In the genomic region with DNA sequence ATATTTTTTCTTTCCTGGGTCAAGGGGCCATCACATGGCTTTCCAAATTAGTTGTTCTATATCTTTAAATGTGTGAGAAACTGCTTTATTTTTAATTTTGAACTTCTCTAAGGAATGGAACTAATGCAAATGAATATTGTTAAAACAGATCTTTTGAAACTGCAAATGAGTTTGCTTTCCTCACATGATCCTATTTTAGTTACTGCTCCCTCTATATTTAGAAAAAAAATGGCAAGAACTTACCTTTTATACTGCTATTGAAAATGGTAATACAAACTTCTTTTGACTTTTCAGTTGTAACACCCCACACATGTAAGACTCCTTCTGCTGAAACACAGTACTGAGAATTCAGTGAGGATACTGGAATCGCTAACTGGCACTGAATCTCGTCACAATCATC, we compare ENCODE assay signal across 24 cellular contexts. TPM values are rescaled to one million over a fixed set of nuclear protein-coding genes. Genes with fewer than 3 reads are reported as not detected.
A peak's percentile ranks its signal among the peaks of the same experiment; 100 is the strongest.
DNase-seq lines count a peak whose midpoint lies in the region; ATAC-seq, FAIRE-seq and TF ChIP-seq lines count a peak whose summit lies in the region.
"Had no signal": no experiment of that assay in that cellular context is flagged by ENCODE, and none has a peak within 500 bp of the region (broad histone marks: within the 10 kb centered on the region; RNA-seq: fewer than 3 reads in every experiment).

No MANE protein-coding gene starts in this region.

- no peaks in the 10 kb centered on the region for H3F3A ChIP-seq in MM.1S (ENCODE audit: insufficient read depth, low read length)

- no peak for FAIRE-seq in GM12878 (lab: Jason Lieb, UNC)
- FAIRE-seq: A549, GM19239, H1 had no signal

- intact Hi-C loops in GM12878 (cut with micrococcal nuclease; ENCODE audit: unreplicated experiment): no loop called here

- in situ Hi-C loops in GM12878 (cut with MboI): no loop called here

- H3K9me2 ChIP-seq in MM.1S (replicated peaks; ENCODE audit: insufficient read depth, low read length): no peaks in the 10 kb centered on the region

- no peak for TF ChIP-seq POLR2A in GM12878 (IDR thresholded peaks at IDR 0.05; ENCODE audit: low read depth, low read length)

- DNase-seq in activated T-cell treated with anti-CD3 and anti-CD28 coated beads, Interleukin-2, amount 50 U/mL, for 72 hours: no peak
- DNase-seq in activated T-cell treated with anti-CD3 and anti-CD28 coated beads, Interleukin-2, amount 50 U/mL, for 24 hours: no peak
- DNase-seq in MM.1S: no peak
- DNase-seq in GM12878 (ENCODE audit: low read depth, low spot score): no peak
- no peak for DNase-seq in stimulated activated naive CD4-positive, alpha-beta T cell treated with Interleukin-2 at 50 U/mL for 16 hours (lab: John Stamatoyannopoulos, UW)
- DNase-seq in midbrain (lab: John Stamatoyannopoulos, UW): no peak
- DNase-seq in NCI-H1694 treated with DMSO at 0.1 percent for 48 hours (lab: John Stamatoyannopoulos, UW): no peak
- DNase-seq: 8988T; C1 segment of cervical spinal cord; Calu3; CD4-positive, alpha-beta memory T cell; COR-L47; DMS53; DMS79 treated with DMSO at 0.1 percent for 48 hours; GF-D8; GM23248; H7 had no signal

- peaks cover 15% of the 10 kb centered on the region for H3K4me1 ChIP-seq in MM.1S (ENCODE audit: low read length)
- peaks cover 10% of the 10 kb centered on the region; the same call in 1 of the 2 replicates for H3K4me1 ChIP-seq in GM12878 (ENCODE audit: control insufficient read depth, insufficient read depth, low read length)
- H3K4me1 ChIP-seq: A549 had no signal

- H4K20me1 ChIP-seq in MM.1S (ENCODE audit: insufficient read depth, low read length): no peaks in the 10 kb centered on the region
- no peaks in the 10 kb centered on the region for H4K20me1 ChIP-seq in GM12878 (ENCODE audit: control insufficient read depth, insufficient read depth)

- no peak overlapping the region for H3K4me3 Mint-ChIP-seq in activated T-cell treated with anti-CD3 and anti-CD28 coated beads, Interleukin-2, amount 50 U/mL, for 72 hours
- no peak overlapping the region for H3K4me3 Mint-ChIP-seq in activated T-cell treated with anti-CD3 and anti-CD28 coated beads, Interleukin-2, amount 50 U/mL, for 24 hours
- H3K4me3 Mint-ChIP-seq: CD4-positive, alpha-beta memory T cell had no signal

- TF ChIP-seq EP300 in GM12878 (IDR thresholded peaks at IDR 0.05; ENCODE audit: borderline replicate concordance in 1 of 2, control insufficient read depth in 1 of 2, low read depth in 2 of 2, low read length in 2 of 2): peak in 1 of 2 experiments; percentile 28; a peak in 1 of 4 replicates

- H3K27me3 ChIP-seq in MM.1S (replicated peaks; ENCODE audit: insufficient read depth, low read length) (no peaks in the 10 kb centered on the region), GM12878 (replicated peaks in 1 of 2; ENCODE audit: control insufficient read depth in 2 of 2, insufficient read depth in 2 of 2, low read length in 1 of 2) (no peaks in the 10 kb centered on the region)

- TF ChIP-seq RAD21 in GM12878 (IDR thresholded peaks at IDR 0.05; ENCODE audit: insufficient read depth, low read depth, low read length): no peak

- no TSS peak for BruUV-seq in GM12878 (replicated peaks; lab: Mats Ljungman, UMichigan)

- no peak overlapping the region for H2AFZ ChIP-seq in MM.1S (ENCODE audit: low read length)
- no peak overlapping the region for H2AFZ ChIP-seq in GM12878 (ENCODE audit: control insufficient read depth, low read depth, low read length)
- H2AFZ ChIP-seq: GM23248 had no signal

- peak overlapping the region; percentile 21; the same call in 1 of the 2 replicates for H3K27ac ChIP-seq in MM.1S (ENCODE audit: low read length)
- no peak overlapping the region for H3K27ac ChIP-seq in GM12878 (ENCODE audit: control insufficient read depth, insufficient read depth)
- H3K27ac ChIP-seq: A549, GM23248 had no signal

- no peak for ATAC-seq in activated T-cell treated with anti-CD3 and anti-CD28 coated beads, Interleukin-2, amount 50 U/mL, for 72 hours (replicated peaks in 1 of 2)
- no peak for ATAC-seq in GM12878
- ATAC-seq: A549, HCT116 had no signal

- TF ChIP-seq CTCF in MM.1S (IDR thresholded peaks at IDR 0.05; ENCODE audit: low read length): no peak
- no peak for TF ChIP-seq CTCF in GM12878 (IDR thresholded peaks at IDR 0.05 in 2 of 3, conservative IDR thresholded peaks at IDR 0.05 in 1 of 3; ENCODE audit: control insufficient read depth in 2 of 3, extremely low read depth in 1 of 3, insufficient read depth in 1 of 3, low read depth in 3 of 3, low read length in 3 of 3)

- peak overlapping the region; percentile 10 for H3K27ac Mint-ChIP-seq in activated T-cell treated with anti-CD3 and anti-CD28 coated beads, Interleukin-2, amount 50 U/mL, for 72 hours
- no peak overlapping the region for H3K27ac Mint-ChIP-seq in activated T-cell treated with anti-CD3 and anti-CD28 coated beads, Interleukin-2, amount 50 U/mL, for 24 hours
- H3K27ac Mint-ChIP-seq: CD4-positive, alpha-beta memory T cell had no signal

- POLR2A ChIA-PET in GM12878 (lab: Charles Lee): interaction anchor here (0.6 kb wide), 1 partner anchor 260 kb away, joined by 5 read pairs; no protein-coding TSS in a partner anchor

- no peak overlapping the region for H3K4me3 ChIP-seq in MM.1S (ENCODE audit: low read length)
- no peak overlapping the region for H3K4me3 ChIP-seq in GM12878
- H3K4me3 ChIP-seq: A549, GM23248 had no signal

- H3K4me2 ChIP-seq in MM.1S (ENCODE audit: low read depth, low read length): peak overlapping the region; percentile 12; the same call in 1 of the 2 replicates
- no peak overlapping the region for H3K4me2 ChIP-seq in GM12878 (ENCODE audit: control insufficient read depth, insufficient read depth)
- H3K4me2 ChIP-seq: A549 had no signal

- peaks cover 19 to 35% of the 10 kb centered on the region in 2 donors for H3K36me3 Mint-ChIP-seq in activated T-cell treated with anti-CD3 and anti-CD28 coated beads, Interleukin-2, amount 50 U/mL, for 72 hours (ENCODE audit: insufficient read depth in 2 of 2)
- H3K36me3 Mint-ChIP-seq in activated T-cell treated with anti-CD3 and anti-CD28 coated beads, Interleukin-2, amount 50 U/mL, for 24 hours (ENCODE audit: low read depth): peaks cover 73% of the 10 kb centered on the region

- 92% methylated on average over 2 of the region's 2 CpGs for WGBS in GM12878 (ENCODE audit: insufficient coverage, insufficient replicate concordance, low lambda C conversion rate, missing lambda C conversion rate)

- SMC1A ChIA-PET in GM12878 (lab: Charles Lee; ENCODE audit: uncharacterized antibody, unreplicated experiment): interaction anchor here (0.6 to 1.1 kb wide), 7 partner anchors 10 to 104 kb away, joined by 3 to 11 read pairs (median 4); no protein-coding TSS in a partner anchor

- H3K79me2 ChIP-seq in MM.1S (ENCODE audit: low read length) (no peaks in the 10 kb centered on the region), GM12878 (ENCODE audit: control insufficient read depth, insufficient read depth, low read length) (peaks cover 28% of the 10 kb centered on the region)

- no peaks in the 10 kb centered on the region for H3K27me3 Mint-ChIP-seq in activated T-cell treated with anti-CD3 and anti-CD28 coated beads, Interleukin-2, amount 50 U/mL, for 72 hours (ENCODE audit: low read depth)
- no peaks in the 10 kb centered on the region for H3K27me3 Mint-ChIP-seq in activated T-cell treated with anti-CD3 and anti-CD28 coated beads, Interleukin-2, amount 50 U/mL, for 24 hours
- H3K27me3 Mint-ChIP-seq: CD4-positive, alpha-beta memory T cell had no signal

- CTCF ChIA-PET in GM12878 (lab: Yijun Ruan, JAX): interaction anchor here (0.6 to 1.3 kb wide), 5 partner anchors 12 to 627 kb away, joined by 3 to 5 read pairs (median 4); no protein-coding TSS in a partner anchor

- H3K36me3 ChIP-seq in MM.1S (replicated peaks; ENCODE audit: insufficient read depth, low read length) (no peaks in the 10 kb centered on the region), GM12878 (ENCODE audit: control insufficient read depth in 2 of 2, insufficient read depth in 2 of 2, low read length in 1 of 2) (peaks cover 3 to 48% of the 10 kb centered on the region in 2 experiments)

- H3K9ac ChIP-seq in MM.1S (ENCODE audit: low read length) (no peak overlapping the region), GM12878 (ENCODE audit: control insufficient read depth, insufficient read depth, low read length) (no peak overlapping the region)
- H3K9ac ChIP-seq: GM23248 had no signal

- H3K4me1 Mint-ChIP-seq in activated T-cell treated with anti-CD3 and anti-CD28 coated beads, Interleukin-2, amount 50 U/mL, for 72 hours (ENCODE audit: low read depth): peaks cover under 1% of the 10 kb centered on the region
- H3K4me1 Mint-ChIP-seq in activated T-cell treated with anti-CD3 and anti-CD28 coated beads, Interleukin-2, amount 50 U/mL, for 24 hours (ENCODE audit: low read depth): no peaks in the 10 kb centered on the region

- H3K9me3 Mint-ChIP-seq in activated T-cell treated with anti-CD3 and anti-CD28 coated beads, Interleukin-2, amount 50 U/mL, for 72 hours: peaks cover 2 to 5% of the 10 kb centered on the region in 2 donors
- no peaks in the 10 kb centered on the region for H3K9me3 Mint-ChIP-seq in activated T-cell treated with anti-CD3 and anti-CD28 coated beads, Interleukin-2, amount 50 U/mL, for 24 hours

- RAD21 ChIA-PET in GM12878 (lab: Charles Lee; ENCODE audit: unreplicated experiment): interaction anchor here (0.7 to 1.5 kb wide), 6 partner anchors 14 to 111 kb away, joined by 3 to 6 read pairs (median 4); no protein-coding TSS in a partner anchor

- no peaks in the 10 kb centered on the region for H3K9me3 ChIP-seq in MM.1S (replicated peaks; ENCODE audit: insufficient read depth, low read length)
- peaks cover 20% of the 10 kb centered on the region for H3K9me3 ChIP-seq in GM12878 (replicated peaks; ENCODE audit: control insufficient read depth, insufficient read depth, low read length)

RNA-seq across cellular contexts. Expression of gene IFNGR1, which starts 15.9 kb away (rescaled TPM):
- 10 to 100 TPM; 51.0 to 54.3 TPM for total RNA-seq in activated T-cell treated with anti-CD3 and anti-CD28 coated beads, Interleukin-2, amount 50 U/mL, for 72 hours
- total RNA-seq in GM12878 (2013; cell fraction: nucleolus; rRNA removed): 290 and 314 TPM in 2 replicates
- total RNA-seq in GM12878 (2014; rRNA removed) (121 and 148 TPM in 2 replicates), GM12878 (2014; rRNA removed; fragmentation: Illumina TruSeq; extraction: Trizol) (159 and 161 TPM in 2 replicates), GM12878 (2021) (89.0 and 95.4 TPM in 2 replicates)
- 72.9 TPM for polyA plus RNA-seq in GM12878 (2011; ENCODE audit: low read depth)
- polyA plus RNA-seq in GM12878 (2011; rRNA removed) (258 and 363 TPM in 2 replicates), GM12878 (2014; fragmentation: Illumina TruSeq; extraction: Trizol) (155 and 200 TPM in 2 replicates), GM12878 (2014; fragmentation: Nextera tagmentation; extraction: Ambion mirVana) (100 to 1,000 TPM; 182 to 296 TPM), GM12878 (2014; rRNA removed) (96.0 and 113 TPM in 2 replicates), GM12878 (2016; fragmentation: Nextera tagmentation; extraction: Ambion mirVana) (10 to 100 TPM; 95.2 to 99.1 TPM)
- polyA plus RNA-seq in GM12878 (2011; cell fraction: cytosol; rRNA removed): 78.2 and 88.9 TPM in 2 replicates
- 69.4 and 105 TPM in 2 replicates for polyA plus RNA-seq in GM12878 (2011; cell fraction: nucleus; rRNA removed)
- polyA plus RNA-seq in GM12878 (2012): 102 and 129 TPM in 2 replicates
- polyA minus RNA-seq in GM12878 (2011; rRNA and poly(A)+ RNA removed): 81.9 and 114 TPM in 2 replicates
- 53.1 and 61.7 TPM in 2 replicates for polyA minus RNA-seq in GM12878 (2011; cell fraction: cytosol; rRNA and poly(A)+ RNA removed)
- 99.3 and 99.9 TPM in 2 replicates for polyA minus RNA-seq in GM12878 (2011; cell fraction: nucleus; rRNA and poly(A)+ RNA removed)

RNA-seq across cellular contexts. Expression of gene IL22RA2, which starts 29.8 kb away (rescaled TPM):
- not detected for total RNA-seq in activated T-cell treated with anti-CD3 and anti-CD28 coated beads, Interleukin-2, amount 50 U/mL, for 72 hours
- not detected in 2 replicates for total RNA-seq in GM12878 (2013; cell fraction: nucleolus; rRNA removed)
- 0.06 and 0.16 TPM in 2 replicates for total RNA-seq in GM12878 (2014; rRNA removed)
- total RNA-seq in GM12878 (2014; rRNA removed; fragmentation: Illumina TruSeq; extraction: Trizol): 0.14 and 0.18 TPM in 2 replicates
- 0.08 and 0.18 TPM in 2 replicates for total RNA-seq in GM12878 (2021)
- polyA plus RNA-seq in GM12878 (2011; ENCODE audit: low read depth): not detected
- 0.05 and 0.09 TPM in 2 replicates for polyA plus RNA-seq in GM12878 (2011; rRNA removed)
- polyA plus RNA-seq in GM12878 (2011; cell fraction: cytosol; rRNA removed): 0.01 TPM in 1 of 2 replicates, not detected in the other
- not detected in 2 replicates for polyA plus RNA-seq in GM12878 (2011; cell fraction: nucleus; rRNA removed)
- 0.20 and 0.28 TPM in 2 replicates for polyA plus RNA-seq in GM12878 (2012)
- 0.09 TPM in 1 of 2 replicates, not detected in the other for polyA plus RNA-seq in GM12878 (2014; fragmentation: Illumina TruSeq; extraction: Trizol)
- polyA plus RNA-seq in GM12878 (2014; fragmentation: Nextera tagmentation; extraction: Ambion mirVana): under 1 TPM in 1 of 2 experiments, not detected in 1; 0.22 TPM
- 0.05 and 0.06 TPM in 2 replicates for polyA plus RNA-seq in GM12878 (2014; rRNA removed)
- not detected for polyA plus RNA-seq in GM12878 (2016; fragmentation: Nextera tagmentation; extraction: Ambion mirVana)
- polyA minus RNA-seq in GM12878 (2011; rRNA and poly(A)+ RNA removed): not detected in 2 replicates
- not detected in 2 replicates for polyA minus RNA-seq in GM12878 (2011; cell fraction: cytosol; rRNA and poly(A)+ RNA removed)
- polyA minus RNA-seq in GM12878 (2011; cell fraction: nucleus; rRNA and poly(A)+ RNA removed): not detected in 2 replicates
- total RNA-seq: Calu3; CD4-positive, alpha-beta memory T cell; Daoy; G401; GM23248; H1; H7 had no signal
- polyA plus RNA-seq: A549; BJ; CD4-positive, alpha-beta memory T cell; GM23248; H1 had no signal
